In genomic region chr22:23023294-23023693, GRCh38 we compare ENCODE assay signal across 27 cellular contexts.
"Had no signal": no experiment of that assay in that cellular context is flagged by ENCODE, and none has a peak within 500 bp of the region (broad histone marks: within the 10 kb centered on the region; RNA-seq: fewer than 3 reads in every experiment).

No MANE protein-coding gene starts in this region.

- H3K27me3 Mint-ChIP-seq: activated T-cell treated with anti-CD3 and anti-CD28 coated beads, Interleukin-2, amount 50 U/mL, for 24 hours had no signal

- H3K4me1 Mint-ChIP-seq: activated CD8-positive, alpha-beta memory T cell treated with anti-CD3 and anti-CD28 coated beads, Interleukin-2, amount 10 ng/mL, durations not matched to agents 7 days and 5 days; activated naive CD4-positive, alpha-beta T cell treated with anti-CD3 and anti-CD28 coated beads, Interleukin-2, amount 50 U/mL, for 24 hours had no signal

- H3K4me3 ChIP-seq: ascending aorta, body of pancreas, SJCRH30 had no signal

- H3K9me3 ChIP-seq: ascending aorta, body of pancreas, SK-N-SH had no signal

- H3K27ac ChIP-seq: ascending aorta, body of pancreas, SJCRH30, WERI-Rb-1 had no signal

- H3K4me2 ChIP-seq: SK-N-SH had no signal

- DNase-seq: activated CD4-positive, alpha-beta T cell treated with anti-CD3 and anti-CD28 coated beads for 4 hours; activated CD8-positive, alpha-beta memory T cell treated with anti-CD3 and anti-CD28 coated beads, Interleukin-2, amount 10 ng/mL, durations not matched to agents 7 days and 5 days; activated effector memory CD4-positive, alpha-beta T cell treated with Interleukin-2 at 50 U/mL for 16 hours; activated naive CD4-positive, alpha-beta T cell; activated T-cell treated with anti-CD3 and anti-CD28 coated beads, Interleukin-2, amount 50 U/mL, for 24 hours; body of pancreas; central memory CD4-positive, alpha-beta T cell; KBM-7; NCI-H1048; NCI-H146; NCI-H187 treated with DMSO at 0.1 percent for 48 hours; NCI-H2081 treated with DMSO at 0.1 percent for 48 hours; NCI-H2171; NCI-H2227 treated with DMSO at 0.1 percent for 48 hours; NCI-H524; NCI-H774; NK-92 treated with Interleukin-12 subunit alpha and Interleukin-12 subunit beta, amount 100 ng/mL, for 24 hours; OCI-M1; Right ventricle myocardium superior; RPMI8226; SJCRH30; SK-N-SH; T-helper 1 cell; WERI-Rb-1 had no signal

- H3K9me3 Mint-ChIP-seq: activated naive CD4-positive, alpha-beta T cell treated with anti-CD3 and anti-CD28 coated beads, Interleukin-2, amount 50 U/mL, for 24 hours had no signal

- H3K36me3 Mint-ChIP-seq: activated CD8-positive, alpha-beta memory T cell treated with anti-CD3 and anti-CD28 coated beads, Interleukin-2, amount 10 ng/mL, durations not matched to agents 7 days and 5 days had no signal

- H3K36me3 ChIP-seq: ascending aorta, SJCRH30, WERI-Rb-1 had no signal

- H3K27me3 ChIP-seq: ascending aorta, body of pancreas had no signal

- H3K9ac ChIP-seq: SK-N-SH had no signal

- H3K27ac Mint-ChIP-seq: activated CD8-positive, alpha-beta memory T cell treated with anti-CD3 and anti-CD28 coated beads, Interleukin-2, amount 10 ng/mL, durations not matched to agents 7 days and 5 days; activated naive CD4-positive, alpha-beta T cell treated with anti-CD3 and anti-CD28 coated beads, Interleukin-2, amount 50 U/mL, for 24 hours; activated T-cell treated with anti-CD3 and anti-CD28 coated beads, Interleukin-2, amount 50 U/mL, for 24 hours; activated T-helper 1 cell treated with anti-CD3 and anti-CD28 coated beads, Interleukin-12 subunit alpha, Interleukin-12 subunit beta, Interleukin-2, Interleukin-4 antibody, amounts not matched to agents 30 ng/mL and 10 ng/mL and 1 ng/mL, durations not matched to agents 14 hours and 24 hours and 36 hours had no signal

- H3K9me2 ChIP-seq: SK-N-SH had no signal

- H3K4me1 ChIP-seq: ascending aorta, body of pancreas, SJCRH30 had no signal

- H3K4me3 Mint-ChIP-seq: activated CD8-positive, alpha-beta memory T cell treated with anti-CD3 and anti-CD28 coated beads, Interleukin-2, amount 10 ng/mL, durations not matched to agents 7 days and 5 days; activated naive CD4-positive, alpha-beta T cell treated with anti-CD3 and anti-CD28 coated beads, Interleukin-2, amount 50 U/mL, for 24 hours; activated T-cell treated with anti-CD3 and anti-CD28 coated beads, Interleukin-2, amount 50 U/mL, for 24 hours; activated T-helper 1 cell treated with anti-CD3 and anti-CD28 coated beads, Interleukin-12 subunit alpha, Interleukin-12 subunit beta, Interleukin-2, Interleukin-4 antibody, amounts not matched to agents 30 ng/mL and 10 ng/mL and 1 ng/mL, durations not matched to agents 14 hours and 24 hours and 36 hours had no signal
